Comparison of ENCODE assay signal across 29 cellular contexts in the genomic region with DNA sequence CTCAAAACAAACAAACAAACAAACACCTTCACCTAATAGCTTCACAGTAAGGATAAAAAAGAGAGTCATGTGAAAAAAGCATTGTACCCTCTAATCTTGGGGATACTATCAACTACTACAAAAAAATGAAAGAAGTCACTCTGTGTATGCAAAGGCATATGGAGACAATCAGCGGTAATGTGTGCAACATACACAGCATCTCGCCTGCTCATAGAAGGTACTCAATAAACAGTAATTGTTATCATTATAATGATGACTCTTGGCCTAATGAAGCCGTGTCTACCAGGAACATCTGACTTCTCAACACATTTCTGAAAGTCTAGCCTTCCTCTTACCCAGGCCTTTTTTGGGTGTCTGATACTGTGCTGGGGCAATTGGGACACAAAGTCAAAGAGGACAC. TPM values are rescaled to one million over a fixed set of nuclear protein-coding genes. Genes with fewer than 3 reads are reported as not detected.
"Had no signal": no experiment of that assay in that cellular context is flagged by ENCODE, and none has a peak within 500 bp of the region (broad histone marks: within the 10 kb centered on the region; RNA-seq: fewer than 3 reads in every experiment).

No MANE protein-coding gene starts in this region.

- H3K4me3 Mint-ChIP-seq: stimulated activated effector memory CD8-positive, alpha-beta T cell treated with anti-CD3 and anti-CD28 coated beads, Interleukin-12 subunit alpha, Interleukin-12 subunit beta, amount 100 ng/mL, for 72 hours; stimulated activated memory B cell treated with anti-CD40 and anti-IgM and Interleukin-4, amounts not matched to agents 10 μg/mL and 1 μg/mL and 100 μg/mL, for 72 hours; stimulated activated naive B cell treated with anti-CD40 and anti-IgM and Interleukin-4, amounts not matched to agents 10 μg/mL and 1 μg/mL and 100 μg/mL, for 72 hours; stimulated activated naive CD8-positive, alpha-beta T cell treated with anti-CD3 and anti-CD28 coated beads, Interleukin-15, amount 100 ng/mL, for 72 hours; stimulated activated naive CD8-positive, alpha-beta T cell treated with anti-CD3 and anti-CD28 coated beads, Interleukin-15, Interleukin-2, amounts not matched to agents 100 ng/mL and 50 ng/mL, for 24 hours; type B pancreatic cell had no signal

- H3K9me3 Mint-ChIP-seq: stimulated activated naive CD8-positive, alpha-beta T cell treated with anti-CD3 and anti-CD28 coated beads, Interleukin-15, amount 100 ng/mL, for 72 hours; stimulated activated naive CD8-positive, alpha-beta T cell treated with anti-CD3 and anti-CD28 coated beads, Interleukin-15, Interleukin-2, amounts not matched to agents 100 ng/mL and 50 ng/mL, for 24 hours had no signal

- H3K4me3 ChIP-seq: stomach, suprapubic skin, testis, thoracic aorta, thyroid gland, tibial artery, tibial nerve, upper lobe of left lung, upper lobe of right lung, uterus, vagina had no signal

- H3K27me3 Mint-ChIP-seq: stimulated activated memory B cell treated with anti-CD40 and anti-IgM and Interleukin-4, amounts not matched to agents 10 μg/mL and 1 μg/mL and 100 μg/mL, for 72 hours; stimulated activated naive CD8-positive, alpha-beta T cell treated with anti-CD3 and anti-CD28 coated beads, Interleukin-15, Interleukin-2, amounts not matched to agents 100 ng/mL and 50 ng/mL, for 24 hours; type B pancreatic cell had no signal

- H3K27me3 ChIP-seq: stomach, suprapubic skin, testis, thyroid gland, tibial nerve, upper lobe of left lung, upper lobe of right lung, uterus, vagina had no signal

- H3K4me1 ChIP-seq: stomach, suprapubic skin, testis, tibial artery, tibial nerve, upper lobe of left lung, upper lobe of right lung, uterus, vagina had no signal

- H3K36me3 ChIP-seq: stomach, suprapubic skin, thoracic aorta, thyroid gland, tibial artery, tibial nerve, upper lobe of left lung, upper lobe of right lung, uterus, vagina had no signal

- H3K27ac Mint-ChIP-seq: stimulated activated effector memory CD8-positive, alpha-beta T cell treated with anti-CD3 and anti-CD28 coated beads, Interleukin-12 subunit alpha, Interleukin-12 subunit beta, amount 100 ng/mL, for 72 hours; stimulated activated memory B cell treated with anti-CD40 and anti-IgM and Interleukin-4, amounts not matched to agents 10 μg/mL and 1 μg/mL and 100 μg/mL, for 72 hours; stimulated activated naive B cell treated with anti-CD40 and anti-IgM and Interleukin-4, amounts not matched to agents 10 μg/mL and 1 μg/mL and 100 μg/mL, for 72 hours; stimulated activated naive CD8-positive, alpha-beta T cell treated with anti-CD3 and anti-CD28 coated beads, Interleukin-15, amount 100 ng/mL, for 72 hours; stimulated activated naive CD8-positive, alpha-beta T cell treated with anti-CD3 and anti-CD28 coated beads, Interleukin-15, Interleukin-2, amounts not matched to agents 100 ng/mL and 50 ng/mL, for 24 hours; type B pancreatic cell had no signal

- H3K9me3 ChIP-seq: stomach, suprapubic skin, testis, thoracic aorta, thyroid gland, tibial artery, tibial nerve, upper lobe of left lung, upper lobe of right lung, uterus, vagina had no signal

- FAIRE-seq: urothelium cell line had no signal

- DNase-seq: stimulated activated CD4-positive, alpha-beta T cell treated with anti-CD3 and anti-CD28 coated beads, Interleukin-2, amount 100 ng/mL, for 48 hours; stimulated activated CD4-positive, alpha-beta T cell treated with anti-CD3 and anti-CD28 coated beads, Interleukin-4, amount 100 ng/mL, for 1 hour; stimulated activated CD4-positive, alpha-beta T cell treated with anti-CD3 and anti-CD28 coated beads, Interleukin-4, amount 100 ng/mL, for 24 hours; stimulated activated CD4-positive, alpha-beta T cell treated with anti-CD3 and anti-CD28 coated beads, Interleukin-4, amount 100 ng/mL, for 4 hours; stimulated activated CD8-positive, alpha-beta memory T cell treated with anti-CD3 and anti-CD28 coated beads, Interleukin-4, amount 100 ng/mL, for 48 hours; stimulated activated naive B cell treated with anti-CD40 and anti-IgM and Interleukin-4, amounts not matched to agents 10 μg/mL and 1 μg/mL and 100 μg/mL, for 72 hours; stimulated activated naive CD4-positive, alpha-beta T cell; stimulated activated naive CD4-positive, alpha-beta T cell treated with Interleukin-2 at 50 U/mL for 16 hours; stimulated activated naive CD8-positive, alpha-beta T cell treated with anti-CD3 and anti-CD28 coated beads, Interleukin-15, amount 100 ng/mL, for 72 hours; stimulated activated naive CD8-positive, alpha-beta T cell treated with anti-CD3 and anti-CD28 coated beads, Interleukin-15, Interleukin-2, amounts not matched to agents 100 U/mL and 50 U/mL, for 24 hours; stomach; substantia nigra; testis; thyroid gland; tibial artery; trophoblast cell; upper lobe of right lung; uterus had no signal

- H3K4me1 Mint-ChIP-seq: stimulated activated effector memory CD8-positive, alpha-beta T cell treated with anti-CD3 and anti-CD28 coated beads, Interleukin-12 subunit alpha, Interleukin-12 subunit beta, amount 100 ng/mL, for 72 hours; stimulated activated memory B cell treated with anti-CD40 and anti-IgM and Interleukin-4, amounts not matched to agents 10 μg/mL and 1 μg/mL and 100 μg/mL, for 72 hours; stimulated activated naive B cell treated with anti-CD40 and anti-IgM and Interleukin-4, amounts not matched to agents 10 μg/mL and 1 μg/mL and 100 μg/mL, for 72 hours; stimulated activated naive CD8-positive, alpha-beta T cell treated with anti-CD3 and anti-CD28 coated beads, Interleukin-15, amount 100 ng/mL, for 72 hours had no signal

- H3K36me3 Mint-ChIP-seq: stimulated activated effector memory CD8-positive, alpha-beta T cell treated with anti-CD3 and anti-CD28 coated beads, Interleukin-12 subunit alpha, Interleukin-12 subunit beta, amount 100 ng/mL, for 72 hours; stimulated activated memory B cell treated with anti-CD40 and anti-IgM and Interleukin-4, amounts not matched to agents 10 μg/mL and 1 μg/mL and 100 μg/mL, for 72 hours; stimulated activated naive B cell treated with anti-CD40 and anti-IgM and Interleukin-4, amounts not matched to agents 10 μg/mL and 1 μg/mL and 100 μg/mL, for 72 hours; type B pancreatic cell had no signal

- H3K27ac ChIP-seq: stomach, suprapubic skin, testis, thoracic aorta, thyroid gland, tibial artery, tibial nerve, upper lobe of left lung, upper lobe of right lung, uterus, vagina had no signal

RNA-seq across cellular contexts. Expression of gene MYCN, which starts 55.3 kb away (rescaled TPM):
- total RNA-seq: subcutaneous adipose tissue had no signal
